In genomic region chr12:19574606-19575005, GRCh38 we compare ENCODE assay signal across 1 cellular context.
TF ChIP-seq lines count a peak whose summit lies in the region.

No MANE protein-coding gene starts in this region.

TF ChIP-seq in K562, 482 proteins besides CTCF, POLR2A, EP300 and RAD21 (continued from another document):
- no peak for TF ChIP-seq RBM25 (IDR thresholded peaks at IDR 0.05; ENCODE audit: low read depth, low read length, severe bottlenecking)
- TF ChIP-seq, protein P1, sequence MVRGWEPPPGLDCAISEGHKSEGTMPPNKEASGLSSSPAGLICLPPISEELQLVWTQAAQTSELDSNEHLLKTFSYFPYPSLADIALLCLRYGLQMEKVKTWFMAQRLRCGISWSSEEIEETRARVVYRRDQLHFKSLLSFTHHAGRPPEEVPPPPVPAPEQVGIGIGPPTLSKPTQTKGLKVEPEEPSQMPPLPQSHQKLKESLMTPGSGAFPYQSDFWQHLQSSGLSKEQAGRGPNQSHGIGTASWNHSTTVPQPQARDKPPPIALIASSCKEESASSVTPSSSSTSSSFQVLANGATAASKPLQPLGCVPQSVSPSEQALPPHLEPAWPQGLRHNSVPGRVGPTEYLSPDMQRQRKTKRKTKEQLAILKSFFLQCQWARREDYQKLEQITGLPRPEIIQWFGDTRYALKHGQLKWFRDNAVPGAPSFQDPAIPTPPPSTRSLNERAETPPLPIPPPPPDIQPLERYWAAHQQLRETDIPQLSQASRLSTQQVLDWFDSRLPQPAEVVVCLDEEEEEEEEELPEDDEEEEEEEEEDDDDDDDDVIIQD (CRISPR knock-in tag; IDR thresholded peaks at IDR 0.05), result no peak
- TF ChIP-seq PTBP1 (IDR thresholded peaks at IDR 0.05; ENCODE audit: low read depth, low read length), result no peak
- TF ChIP-seq TRIM25 (IDR thresholded peaks at IDR 0.05; ENCODE audit: borderline replicate concordance), result no peak
- TF ChIP-seq HES1 (IDR thresholded peaks at IDR 0.05; ENCODE audit: low read depth), result no peak
- no peak for TF ChIP-seq FOXA3 (CRISPR knock-in tag; conservative IDR thresholded peaks at IDR 0.05 in 1 of 2, IDR thresholded peaks at IDR 0.05 in 1 of 2)
